Comparison of ENCODE assay signal across 9 cellular contexts in genomic region chr19:42420055-42420544, GRCh38. TPM values are rescaled to one million over a fixed set of nuclear protein-coding genes. Genes with fewer than 3 reads are reported as not detected.
DNase-seq lines count a peak whose midpoint lies in the region; ATAC-seq and TF ChIP-seq lines count a peak whose summit lies in the region.
"Had no signal": no experiment of that assay in that cellular context is flagged by ENCODE, and none has a peak within 500 bp of the region (broad histone marks: within the 10 kb centered on the region; RNA-seq: fewer than 3 reads in every experiment).

No MANE protein-coding gene starts in this region.

- H4K20me1 ChIP-seq in DOHH2 (ENCODE audit: control insufficient read depth, insufficient read depth, low read depth, low read length), result peaks cover 12% of the 10 kb centered on the region; the same call in 1 of the 2 replicates

- peaks cover 5% of the 10 kb centered on the region for H3F3A ChIP-seq in DOHH2 (ENCODE audit: control insufficient read depth, insufficient read depth)

- TF ChIP-seq CTCF in DOHH2 (IDR thresholded peaks at IDR 0.05; ENCODE audit: low read depth, low read length, poor library complexity, severe bottlenecking), result peak; percentile 99

- peaks cover 41% of the 10 kb centered on the region for H3K4me1 ChIP-seq in DOHH2 (ENCODE audit: control insufficient read depth, low read length)

- no peaks in the 10 kb centered on the region for H3K27me3 ChIP-seq in DOHH2 (ENCODE audit: control insufficient read depth, low read length)

- ATAC-seq in HG03521 (IDR thresholded peaks at IDR 0.05; ENCODE audit: unreplicated experiment) (no peak), GM18868 (IDR thresholded peaks at IDR 0.05; ENCODE audit: unreplicated experiment) (no peak)

- no peaks in the 10 kb centered on the region for H3K9me3 ChIP-seq in DOHH2 (ENCODE audit: control insufficient read depth, insufficient read depth, low read length)

- no peak overlapping the region for H3K27ac ChIP-seq in DOHH2 (ENCODE audit: low read depth, low read length)

- H3K36me3 ChIP-seq in DOHH2 (ENCODE audit: control insufficient read depth, low read length), result peaks cover 44% of the 10 kb centered on the region

- peak overlapping the region; percentile 78; the same call in 1 of the 2 replicates for H3K4me2 ChIP-seq in DOHH2 (ENCODE audit: low read length)

- H3K4me3 ChIP-seq in DOHH2 (ENCODE audit: low read length), result no peak overlapping the region

- H3K9me2 ChIP-seq in DOHH2 (replicated peaks; ENCODE audit: control insufficient read depth, low read length), result no peaks in the 10 kb centered on the region

- H3K79me2 ChIP-seq in DOHH2 (ENCODE audit: control insufficient read depth, low read length), result peaks cover 54% of the 10 kb centered on the region

- DNase-seq in HT-29 (ENCODE audit: low spot score) (peak; percentile 87), T follicular helper cell (ENCODE audit: low read depth) (peak; percentile 70), iris pigment epithelial cell (ENCODE audit: low read depth) (peak; percentile 59)
- peak; percentile 42 for DNase-seq in activated naive CD8-positive, alpha-beta T cell treated with anti-CD3 and anti-CD28 coated beads, Interleukin-2, amount 50 U/mL, for 16 hours (ENCODE audit: low read depth, low spot score)
- peak; percentile 61 for DNase-seq in stimulated activated CD8-positive, alpha-beta memory T cell treated with anti-CD3 and anti-CD28 coated beads, Interleukin-12 subunit alpha, Interleukin-12 subunit beta, amount 100 ng/mL, for 1 hour (ENCODE audit: low read depth)

RNA-seq across cellular contexts. Expression of gene LIPE, which starts 7.1 kb away (rescaled TPM):
- total RNA-seq in HT-29 (2014; rRNA removed; shearing (Covaris generic)), result 88.7 and 91.3 TPM in 2 replicates

RNA-seq across cellular contexts. Expression of gene CXCL17, which starts 22.6 kb away (rescaled TPM):
- total RNA-seq in HT-29 (2014; rRNA removed; shearing (Covaris generic)), result 0.61 TPM in 1 of 2 replicates, not detected in the other
- total RNA-seq: T-helper 1 cell treated with Interleukin-12 subunit alpha and Interleukin-12 subunit beta and Interleukin-4 antibody, amounts not matched to agents 30 ng/mL and 1 ng/mL, for 36 hours had no signal

RNA-seq across cellular contexts. Expression of gene CNFN, which starts 30.0 kb away (rescaled TPM):
- 4.3 and 6.6 TPM in 2 replicates for total RNA-seq in HT-29 (2014; rRNA removed; shearing (Covaris generic))
- total RNA-seq: T-helper 1 cell treated with Interleukin-12 subunit alpha and Interleukin-12 subunit beta and Interleukin-4 antibody, amounts not matched to agents 30 ng/mL and 1 ng/mL, for 36 hours had no signal
